ENCODE assay signal across 8 cellular contexts in genomic region chr5:140868721-140869554, GRCh38.
A peak's percentile ranks its signal among the peaks of the same experiment; 100 is the strongest.
DNase-seq lines count a peak whose midpoint lies in the region; TF ChIP-seq lines count a peak whose summit lies in the region.
"Had no signal": no experiment of that assay in that cellular context is flagged by ENCODE, and none has a peak within 500 bp of the region (broad histone marks: within the 10 kb centered on the region; RNA-seq: fewer than 3 reads in every experiment).

A gene with protein sequence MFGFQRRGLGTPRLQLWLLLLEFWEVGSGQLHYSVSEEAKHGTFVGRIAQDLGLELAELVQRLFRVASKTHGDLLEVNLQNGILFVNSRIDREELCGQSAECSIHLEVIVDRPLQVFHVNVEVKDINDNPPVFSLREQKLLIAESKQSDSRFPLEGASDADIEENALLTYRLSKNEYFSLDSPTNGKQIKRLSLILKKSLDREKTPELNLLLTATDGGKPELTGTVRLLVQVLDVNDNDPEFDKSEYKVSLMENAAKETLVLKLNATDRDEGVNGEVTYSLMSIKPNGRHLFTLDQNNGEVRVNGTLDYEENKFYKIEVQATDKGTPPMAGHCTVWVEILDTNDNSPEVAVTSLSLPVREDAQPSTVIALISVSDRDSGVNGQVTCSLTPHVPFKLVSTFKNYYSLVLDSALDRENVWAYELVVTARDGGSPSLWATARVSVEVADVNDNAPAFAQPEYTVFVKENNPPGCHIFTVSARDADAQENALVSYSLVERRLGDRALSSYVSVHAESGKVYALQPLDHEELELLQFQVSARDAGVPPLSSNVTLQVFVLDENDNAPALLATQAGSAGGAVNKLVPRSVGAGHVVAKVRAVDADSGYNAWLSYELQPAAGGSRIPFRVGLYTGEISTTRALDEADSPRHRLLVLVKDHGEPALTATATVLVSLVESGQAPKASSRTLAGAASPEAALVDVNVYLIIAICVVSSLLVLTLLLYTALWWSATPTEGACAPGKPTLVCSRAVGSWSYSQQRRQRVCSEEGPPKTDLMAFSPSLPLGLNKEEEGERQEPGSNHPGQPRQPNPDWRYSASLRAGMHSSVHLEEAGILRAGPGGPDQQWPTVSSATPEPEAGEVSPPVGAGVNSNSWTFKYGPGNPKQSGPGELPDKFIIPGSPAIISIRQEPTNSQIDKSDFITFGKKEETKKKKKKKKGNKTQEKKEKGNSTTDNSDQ (plus strand): TSS chr5:140868957. CDS start chr5:140869104, 147 bp downstream.

- DNase-seq in NT2/D1 (ENCODE audit: low read depth, low spot score) (no peak), globus pallidus (ENCODE audit: low spot score) (peak; percentile 33), NCI-H2081 (lab: John Stamatoyannopoulos, UW) (no peak), DMS153 (lab: John Stamatoyannopoulos, UW) (no peak)
- DNase-seq in activated naive CD4-positive, alpha-beta T cell (lab: John Stamatoyannopoulos, UW), result no peak
- DNase-seq: heart left ventricle had no signal

- H3K4me1 ChIP-seq in HEK293 (ENCODE audit: control insufficient read depth, insufficient read depth, low read length) (no peaks in the 10 kb centered on the region), NT2/D1 (ENCODE audit: insufficient read depth, insufficient read length) (no peaks in the 10 kb centered on the region), subcutaneous abdominal adipose tissue (ENCODE audit: control insufficient read depth in 5 of 5, insufficient read depth in 5 of 5, low read length in 5 of 5) (no peaks in the 10 kb centered on the region)
- H3K4me1 ChIP-seq: heart left ventricle had no signal

- H3K9me3 ChIP-seq in HEK293 (ENCODE audit: control insufficient read depth, insufficient read depth, low read depth, low read length) (no peaks in the 10 kb centered on the region), NT2/D1 (ENCODE audit: insufficient read depth, low read length) (peaks cover 17% of the 10 kb centered on the region; the same call in 1 of the 2 replicates), subcutaneous abdominal adipose tissue (ENCODE audit: control insufficient read depth in 5 of 5, low read length in 5 of 5) (peaks cover 2 to 23% (median 15%) of the 10 kb centered on the region in 5 donors)

- no peaks in the 10 kb centered on the region for H3K36me3 ChIP-seq in HEK293 (ENCODE audit: control insufficient read depth in 2 of 2, insufficient read depth in 1 of 2, low read length in 2 of 2)
- peaks cover 14% of the 10 kb centered on the region for H3K36me3 ChIP-seq in NT2/D1 (ENCODE audit: insufficient read depth, insufficient read length, low read length)
- no peaks in the 10 kb centered on the region for H3K36me3 ChIP-seq in subcutaneous abdominal adipose tissue (ENCODE audit: control insufficient read depth in 5 of 5, insufficient read depth in 5 of 5, low read length in 5 of 5)
- H3K36me3 ChIP-seq: heart left ventricle had no signal

- H3K4me3 ChIP-seq in HEK293 (ENCODE audit: low read depth, low read length), result peak within 1 kb of the TSS; percentile 17; the same call in 1 of the 2 replicates
- H3K4me3 ChIP-seq in NT2/D1 (ENCODE audit: insufficient read length, low read depth), result peak within 1 kb of the TSS; percentile 36
- peak within 1 kb of the TSS in 3 of 5 donors; percentile 17 to 42 (median 22) for H3K4me3 ChIP-seq in subcutaneous abdominal adipose tissue (ENCODE audit: low read depth in 1 of 5, low read length in 5 of 5)

- H3K27ac ChIP-seq in HEK293 (ENCODE audit: extremely low read depth, low read depth, low read length) (no peak within 1 kb of the TSS), subcutaneous abdominal adipose tissue (ENCODE audit: low read depth, low read length) (no peak within 1 kb of the TSS)
- H3K27ac ChIP-seq: heart left ventricle had no signal

- POLR2A ChIA-PET in HEK293 (lab: Yijun Ruan, JAX), result interaction anchor here (0.6 to 0.9 kb wide), 2 partner anchors 103 to 172 kb away, joined by 3 read pairs; no protein-coding TSS in a partner anchor

- no peaks in the 10 kb centered on the region for H3K27me3 ChIP-seq in NT2/D1 (ENCODE audit: insufficient read depth, insufficient read length)
- peaks cover 0 to 13% (median 4%) of the 10 kb centered on the region in 5 donors for H3K27me3 ChIP-seq in subcutaneous abdominal adipose tissue (ENCODE audit: control insufficient read depth in 5 of 5, insufficient read depth in 4 of 5, low read length in 5 of 5)

- CTCF ChIA-PET in HEK293 (lab: Yijun Ruan, JAX), result interaction anchor here (0.6 to 2.9 kb wide), 39 partner anchors 8 to 549 kb away, joined by 3 to 40 read pairs (median 4); partner anchors contain the start of genes PCDHA10, PCDHA13, PCDHA7 and PCDHB1

- TF ChIP-seq CTCF in HEK293 (tag by site-specific recombination; IDR thresholded peaks at IDR 0.05), result no peak

- H3K9ac ChIP-seq in NT2/D1 (ENCODE audit: insufficient read length, low read depth) (peak within 1 kb of the TSS; percentile 44), subcutaneous abdominal adipose tissue (ENCODE audit: low read length in 5 of 5) (no peak within 1 kb of the TSS)

TF ChIP-seq in HEK293, 187 proteins besides CTCF, POLR2A, EP300 and RAD21 (continues in another document):
- TF ChIP-seq ZSCAN16 (tag by site-specific recombination; IDR thresholded peaks at IDR 0.05) (no peak), ZNF677 (tag by site-specific recombination; IDR thresholded peaks at IDR 0.05) (no peak), ZBTB17 (tag by site-specific recombination; IDR thresholded peaks at IDR 0.05) (peak; percentile 24; the same call in 1 of the 2 replicates), ZNF184 (tag by site-specific recombination; IDR thresholded peaks at IDR 0.05) (no peak), ZBTB6 (tag by site-specific recombination; IDR thresholded peaks at IDR 0.05) (peak; percentile 43; the same call in 1 of the 2 replicates), PRDM1 (tag by site-specific recombination; IDR thresholded peaks at IDR 0.05) (no peak), ZNF112 (tag by site-specific recombination; IDR thresholded peaks at IDR 0.05) (no peak), ZNF660 (tag by site-specific recombination; IDR thresholded peaks at IDR 0.05) (peak; percentile 46; the same call in 1 of the 2 replicates)
- TF ChIP-seq, protein P1, sequence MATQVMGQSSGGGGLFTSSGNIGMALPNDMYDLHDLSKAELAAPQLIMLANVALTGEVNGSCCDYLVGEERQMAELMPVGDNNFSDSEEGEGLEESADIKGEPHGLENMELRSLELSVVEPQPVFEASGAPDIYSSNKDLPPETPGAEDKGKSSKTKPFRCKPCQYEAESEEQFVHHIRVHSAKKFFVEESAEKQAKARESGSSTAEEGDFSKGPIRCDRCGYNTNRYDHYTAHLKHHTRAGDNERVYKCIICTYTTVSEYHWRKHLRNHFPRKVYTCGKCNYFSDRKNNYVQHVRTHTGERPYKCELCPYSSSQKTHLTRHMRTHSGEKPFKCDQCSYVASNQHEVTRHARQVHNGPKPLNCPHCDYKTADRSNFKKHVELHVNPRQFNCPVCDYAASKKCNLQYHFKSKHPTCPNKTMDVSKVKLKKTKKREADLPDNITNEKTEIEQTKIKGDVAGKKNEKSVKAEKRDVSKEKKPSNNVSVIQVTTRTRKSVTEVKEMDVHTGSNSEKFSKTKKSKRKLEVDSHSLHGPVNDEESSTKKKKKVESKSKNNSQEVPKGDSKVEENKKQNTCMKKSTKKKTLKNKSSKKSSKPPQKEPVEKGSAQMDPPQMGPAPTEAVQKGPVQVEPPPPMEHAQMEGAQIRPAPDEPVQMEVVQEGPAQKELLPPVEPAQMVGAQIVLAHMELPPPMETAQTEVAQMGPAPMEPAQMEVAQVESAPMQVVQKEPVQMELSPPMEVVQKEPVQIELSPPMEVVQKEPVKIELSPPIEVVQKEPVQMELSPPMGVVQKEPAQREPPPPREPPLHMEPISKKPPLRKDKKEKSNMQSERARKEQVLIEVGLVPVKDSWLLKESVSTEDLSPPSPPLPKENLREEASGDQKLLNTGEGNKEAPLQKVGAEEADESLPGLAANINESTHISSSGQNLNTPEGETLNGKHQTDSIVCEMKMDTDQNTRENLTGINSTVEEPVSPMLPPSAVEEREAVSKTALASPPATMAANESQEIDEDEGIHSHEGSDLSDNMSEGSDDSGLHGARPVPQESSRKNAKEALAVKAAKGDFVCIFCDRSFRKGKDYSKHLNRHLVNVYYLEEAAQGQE (tag by site-specific recombination; IDR thresholded peaks at IDR 0.05), result 0 out of 2 replicates have a peak, but pooled peaks have one; percentile 29
- TF ChIP-seq, protein P2, sequence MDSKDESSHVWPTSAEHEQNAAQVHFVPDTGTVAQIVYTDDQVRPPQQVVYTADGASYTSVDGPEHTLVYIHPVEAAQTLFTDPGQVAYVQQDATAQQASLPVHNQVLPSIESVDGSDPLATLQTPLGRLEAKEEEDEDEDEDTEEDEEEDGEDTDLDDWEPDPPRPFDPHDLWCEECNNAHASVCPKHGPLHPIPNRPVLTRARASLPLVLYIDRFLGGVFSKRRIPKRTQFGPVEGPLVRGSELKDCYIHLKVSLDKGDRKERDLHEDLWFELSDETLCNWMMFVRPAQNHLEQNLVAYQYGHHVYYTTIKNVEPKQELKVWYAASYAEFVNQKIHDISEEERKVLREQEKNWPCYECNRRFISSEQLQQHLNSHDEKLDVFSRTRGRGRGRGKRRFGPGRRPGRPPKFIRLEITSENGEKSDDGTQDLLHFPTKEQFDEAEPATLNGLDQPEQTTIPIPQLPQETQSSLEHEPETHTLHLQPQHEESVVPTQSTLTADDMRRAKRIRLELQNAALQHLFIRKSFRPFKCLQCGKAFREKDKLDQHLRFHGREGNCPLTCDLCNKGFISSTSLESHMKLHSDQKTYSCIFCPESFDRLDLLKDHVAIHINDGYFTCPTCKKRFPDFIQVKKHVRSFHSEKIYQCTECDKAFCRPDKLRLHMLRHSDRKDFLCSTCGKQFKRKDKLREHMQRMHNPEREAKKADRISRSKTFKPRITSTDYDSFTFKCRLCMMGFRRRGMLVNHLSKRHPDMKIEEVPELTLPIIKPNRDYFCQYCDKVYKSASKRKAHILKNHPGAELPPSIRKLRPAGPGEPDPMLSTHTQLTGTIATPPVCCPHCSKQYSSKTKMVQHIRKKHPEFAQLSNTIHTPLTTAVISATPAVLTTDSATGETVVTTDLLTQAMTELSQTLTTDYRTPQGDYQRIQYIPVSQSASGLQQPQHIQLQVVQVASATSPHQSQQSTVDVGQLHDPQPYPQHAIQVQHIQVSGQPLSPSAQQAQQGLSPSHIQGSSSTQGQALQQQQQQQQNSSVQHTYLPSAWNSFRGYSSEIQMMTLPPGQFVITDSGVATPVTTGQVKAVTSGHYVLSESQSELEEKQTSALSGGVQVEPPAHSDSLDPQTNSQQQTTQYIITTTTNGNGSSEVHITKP (tag by site-specific recombination; IDR thresholded peaks at IDR 0.05), result no peak
